Comparison of ENCODE assay signal across 1 cellular context in genomic region chr12:69585189-69586062, GRCh38.
A peak's percentile ranks its signal among the peaks of the same experiment; 100 is the strongest.
TF ChIP-seq lines count a peak whose summit lies in the region.

Gene CCT2 (plus strand): TSS chr12:69585459. CDS start chr12:69585522, 63 bp downstream.

TF ChIP-seq in HepG2, 621 proteins besides CTCF, POLR2A, EP300 and RAD21 (continued from another document and continues in another):
- TF ChIP-seq, protein P1, sequence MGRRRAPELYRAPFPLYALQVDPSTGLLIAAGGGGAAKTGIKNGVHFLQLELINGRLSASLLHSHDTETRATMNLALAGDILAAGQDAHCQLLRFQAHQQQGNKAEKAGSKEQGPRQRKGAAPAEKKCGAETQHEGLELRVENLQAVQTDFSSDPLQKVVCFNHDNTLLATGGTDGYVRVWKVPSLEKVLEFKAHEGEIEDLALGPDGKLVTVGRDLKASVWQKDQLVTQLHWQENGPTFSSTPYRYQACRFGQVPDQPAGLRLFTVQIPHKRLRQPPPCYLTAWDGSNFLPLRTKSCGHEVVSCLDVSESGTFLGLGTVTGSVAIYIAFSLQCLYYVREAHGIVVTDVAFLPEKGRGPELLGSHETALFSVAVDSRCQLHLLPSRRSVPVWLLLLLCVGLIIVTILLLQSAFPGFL (CRISPR knock-in tag; IDR thresholded peaks at IDR 0.05), result no peak
- TF ChIP-seq SOX6 (IDR thresholded peaks at IDR 0.05), result no peak
- TF ChIP-seq SOX6 (CRISPR knock-in tag; IDR thresholded peaks at IDR 0.05), result peak; percentile 79
- peak; percentile 97; the same call in 1 of the 2 replicates for TF ChIP-seq NR1H2 (CRISPR knock-in tag; IDR thresholded peaks at IDR 0.05; ENCODE audit: borderline replicate concordance, low read depth)
- TF ChIP-seq ZNF740 (CRISPR knock-in tag; IDR thresholded peaks at IDR 0.05), result 0 out of 2 replicates have a peak, but pooled peaks have one; percentile 34
- TF ChIP-seq SIX4 (CRISPR knock-in tag; IDR thresholded peaks at IDR 0.05), result peak; percentile 37; the same call in 1 of the 2 replicates
- no peak for TF ChIP-seq ZNF580 (CRISPR knock-in tag; IDR thresholded peaks at IDR 0.05; ENCODE audit: borderline replicate concordance, low read depth)
- no peak for TF ChIP-seq MBNL3 (CRISPR knock-in tag; conservative IDR thresholded peaks at IDR 0.05)
- TF ChIP-seq CAMTA2 (CRISPR knock-in tag; IDR thresholded peaks at IDR 0.05; ENCODE audit: borderline replicate concordance), result peak; percentile 84
- TF ChIP-seq DR1 (CRISPR knock-in tag; IDR thresholded peaks at IDR 0.05), result peak; percentile 81
- TF ChIP-seq TBX2 (CRISPR knock-in tag; IDR thresholded peaks at IDR 0.05; ENCODE audit: borderline replicate concordance), result peak; percentile 86
- TF ChIP-seq, protein P2, sequence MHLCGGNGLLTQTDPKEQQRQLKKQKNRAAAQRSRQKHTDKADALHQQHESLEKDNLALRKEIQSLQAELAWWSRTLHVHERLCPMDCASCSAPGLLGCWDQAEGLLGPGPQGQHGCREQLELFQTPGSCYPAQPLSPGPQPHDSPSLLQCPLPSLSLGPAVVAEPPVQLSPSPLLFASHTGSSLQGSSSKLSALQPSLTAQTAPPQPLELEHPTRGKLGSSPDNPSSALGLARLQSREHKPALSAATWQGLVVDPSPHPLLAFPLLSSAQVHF (CRISPR knock-in tag; IDR thresholded peaks at IDR 0.05), result no peak
- TF ChIP-seq, protein P3, sequence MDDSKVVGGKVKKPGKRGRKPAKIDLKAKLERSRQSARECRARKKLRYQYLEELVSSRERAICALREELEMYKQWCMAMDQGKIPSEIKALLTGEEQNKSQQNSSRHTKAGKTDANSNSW (CRISPR knock-in tag; IDR thresholded peaks at IDR 0.05; ENCODE audit: borderline replicate concordance), result peak; percentile 54; the same call in 1 of the 2 replicates
- peak; percentile 96 for TF ChIP-seq BORCS8-MEF2B (CRISPR knock-in tag; IDR thresholded peaks at IDR 0.05)
- TF ChIP-seq FUBP1 (CRISPR knock-in tag; IDR thresholded peaks at IDR 0.05; ENCODE audit: borderline replicate concordance), result no peak
- peak; percentile 80 for TF ChIP-seq ZHX2 (IDR thresholded peaks at IDR 0.05; ENCODE audit: low read depth)
- peak; percentile 58; the same call in 1 of the 2 replicates for TF ChIP-seq ZHX2 (CRISPR knock-in tag; IDR thresholded peaks at IDR 0.05; ENCODE audit: borderline replicate concordance)
- TF ChIP-seq BCL6 (CRISPR knock-in tag; IDR thresholded peaks at IDR 0.05), result peak; percentile 21; the same call in 1 of the 2 replicates
- TF ChIP-seq, protein P4, sequence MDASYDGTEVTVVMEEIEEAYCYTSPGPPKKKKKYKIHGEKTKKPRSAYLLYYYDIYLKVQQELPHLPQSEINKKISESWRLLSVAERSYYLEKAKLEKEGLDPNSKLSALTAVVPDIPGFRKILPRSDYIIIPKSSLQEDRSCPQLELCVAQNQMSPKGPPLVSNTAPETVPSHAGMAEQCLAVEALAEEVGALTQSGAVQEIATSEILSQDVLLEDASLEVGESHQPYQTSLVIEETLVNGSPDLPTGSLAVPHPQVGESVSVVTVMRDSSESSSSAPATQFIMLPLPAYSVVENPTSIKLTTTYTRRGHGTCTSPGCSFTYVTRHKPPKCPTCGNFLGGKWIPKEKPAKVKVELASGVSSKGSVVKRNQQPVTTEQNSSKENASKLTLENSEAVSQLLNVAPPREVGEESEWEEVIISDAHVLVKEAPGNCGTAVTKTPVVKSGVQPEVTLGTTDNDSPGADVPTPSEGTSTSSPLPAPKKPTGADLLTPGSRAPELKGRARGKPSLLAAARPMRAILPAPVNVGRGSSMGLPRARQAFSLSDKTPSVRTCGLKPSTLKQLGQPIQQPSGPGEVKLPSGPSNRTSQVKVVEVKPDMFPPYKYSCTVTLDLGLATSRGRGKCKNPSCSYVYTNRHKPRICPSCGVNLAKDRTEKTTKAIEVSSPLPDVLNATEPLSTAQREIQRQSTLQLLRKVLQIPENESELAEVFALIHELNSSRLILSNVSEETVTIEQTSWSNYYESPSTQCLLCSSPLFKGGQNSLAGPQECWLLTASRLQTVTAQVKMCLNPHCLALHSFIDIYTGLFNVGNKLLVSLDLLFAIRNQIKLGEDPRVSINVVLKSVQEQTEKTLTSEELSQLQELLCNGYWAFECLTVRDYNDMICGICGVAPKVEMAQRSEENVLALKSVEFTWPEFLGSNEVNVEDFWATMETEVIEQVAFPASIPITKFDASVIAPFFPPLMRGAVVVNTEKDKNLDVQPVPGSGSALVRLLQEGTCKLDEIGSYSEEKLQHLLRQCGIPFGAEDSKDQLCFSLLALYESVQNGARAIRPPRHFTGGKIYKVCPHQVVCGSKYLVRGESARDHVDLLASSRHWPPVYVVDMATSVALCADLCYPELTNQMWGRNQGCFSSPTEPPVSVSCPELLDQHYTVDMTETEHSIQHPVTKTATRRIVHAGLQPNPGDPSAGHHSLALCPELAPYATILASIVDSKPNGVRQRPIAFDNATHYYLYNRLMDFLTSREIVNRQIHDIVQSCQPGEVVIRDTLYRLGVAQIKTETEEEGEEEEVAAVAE (CRISPR knock-in tag; IDR thresholded peaks at IDR 0.05; ENCODE audit: borderline replicate concordance), result peak; percentile 71; the same call in 1 of the 2 replicates
- TF ChIP-seq TFDP1 (CRISPR knock-in tag; IDR thresholded peaks at IDR 0.05; ENCODE audit: borderline replicate concordance), result peak; percentile 80
- TF ChIP-seq AKAP8 (CRISPR knock-in tag; IDR thresholded peaks at IDR 0.05), result peak; percentile 93
- no peak for TF ChIP-seq ZNF367 (CRISPR knock-in tag; IDR thresholded peaks at IDR 0.05; ENCODE audit: borderline replicate concordance)
- TF ChIP-seq, protein P5, sequence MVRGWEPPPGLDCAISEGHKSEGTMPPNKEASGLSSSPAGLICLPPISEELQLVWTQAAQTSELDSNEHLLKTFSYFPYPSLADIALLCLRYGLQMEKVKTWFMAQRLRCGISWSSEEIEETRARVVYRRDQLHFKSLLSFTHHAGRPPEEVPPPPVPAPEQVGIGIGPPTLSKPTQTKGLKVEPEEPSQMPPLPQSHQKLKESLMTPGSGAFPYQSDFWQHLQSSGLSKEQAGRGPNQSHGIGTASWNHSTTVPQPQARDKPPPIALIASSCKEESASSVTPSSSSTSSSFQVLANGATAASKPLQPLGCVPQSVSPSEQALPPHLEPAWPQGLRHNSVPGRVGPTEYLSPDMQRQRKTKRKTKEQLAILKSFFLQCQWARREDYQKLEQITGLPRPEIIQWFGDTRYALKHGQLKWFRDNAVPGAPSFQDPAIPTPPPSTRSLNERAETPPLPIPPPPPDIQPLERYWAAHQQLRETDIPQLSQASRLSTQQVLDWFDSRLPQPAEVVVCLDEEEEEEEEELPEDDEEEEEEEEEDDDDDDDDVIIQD (CRISPR knock-in tag; IDR thresholded peaks at IDR 0.05; ENCODE audit: low read depth), result 0 out of 2 replicates have a peak, but pooled peaks have one; percentile 7
- TF ChIP-seq ZNF644 (CRISPR knock-in tag; IDR thresholded peaks at IDR 0.05; ENCODE audit: low read depth), result no peak
- TF ChIP-seq GABPB1 (CRISPR knock-in tag; IDR thresholded peaks at IDR 0.05), result peak; percentile 98
- peak; percentile 92; the same call in 1 of the 2 replicates for TF ChIP-seq HNF1B (CRISPR knock-in tag; IDR thresholded peaks at IDR 0.05)
- TF ChIP-seq THAP9 (CRISPR knock-in tag; IDR thresholded peaks at IDR 0.05; ENCODE audit: borderline replicate concordance), result peak; percentile 75; the same call in 1 of the 2 replicates
- TF ChIP-seq SETDB1 (CRISPR knock-in tag; IDR thresholded peaks at IDR 0.05; ENCODE audit: borderline replicate concordance), result no peak
- TF ChIP-seq TAF15 (IDR thresholded peaks at IDR 0.05; ENCODE audit: low read depth, low read length, poor library complexity, severe bottlenecking), result peak; percentile 72
- TF ChIP-seq POLR2AphosphoS2 (IDR thresholded peaks at IDR 0.05; ENCODE audit: low read depth, low read length), result no peak
- peak; percentile 98 for TF ChIP-seq NRL (CRISPR knock-in tag; IDR thresholded peaks at IDR 0.05; ENCODE audit: borderline replicate concordance)
